Comparison of ENCODE assay signal across 1 cellular context in genomic region chr18:23531912-23532311, GRCh38.
TF ChIP-seq lines count a peak whose summit lies in the region.

No MANE protein-coding gene starts in this region.

TF ChIP-seq in endothelial cell of umbilical vein, 7 proteins besides CTCF, POLR2A, EP300 and RAD21 (continued from another document):
- TF ChIP-seq JUN (IDR thresholded peaks at IDR 0.05; ENCODE audit: borderline replicate concordance, insufficient read depth, insufficient read length, low read depth) (no peak), GATA2 (IDR thresholded peaks at IDR 0.05; ENCODE audit: insufficient read depth, insufficient read length, low read depth, low read length) (no peak), MYC (IDR thresholded peaks at IDR 0.05; ENCODE audit: low read depth, low read length) (no peak), MAX (IDR thresholded peaks at IDR 0.05; ENCODE audit: insufficient read depth, insufficient read length) (no peak), POLR2AphosphoS5 (IDR thresholded peaks at IDR 0.05; ENCODE audit: insufficient read depth, low read depth, low read length) (no peak)
